14 cellular contexts compared by ENCODE assay signal in genomic region chr13:97945342-97945741, GRCh38.
"Had no signal": no experiment of that assay in that cellular context is flagged by ENCODE, and none has a peak within 500 bp of the region (broad histone marks: within the 10 kb centered on the region; RNA-seq: fewer than 3 reads in every experiment).

No MANE protein-coding gene starts in this region.

- H3K4me3 ChIP-seq: body of pancreas, lower lobe of right lung, right atrium auricular region, tibial artery, vagina had no signal

- H3K4me1 ChIP-seq: body of pancreas, lower lobe of right lung, right atrium auricular region, tibial artery, vagina had no signal

- DNase-seq: activated CD4-positive, alpha-beta T cell treated with anti-CD3 and anti-CD28 coated beads for 1 hour; activated naive CD8-positive, alpha-beta T cell treated with anti-CD3 and anti-CD28 coated beads, Interleukin-2, amount 10 ng/mL, durations not matched to agents 7 days and 5 days; body of pancreas; dermis blood vessel endothelial cell; immature natural killer cell; left cardiac atrium; lower lobe of right lung; naive B cell; T-helper 9 cell; tibial artery had no signal

- H3K9me3 ChIP-seq: body of pancreas, lower lobe of right lung, right atrium auricular region, tibial artery, vagina had no signal

- H3K27me3 ChIP-seq: body of pancreas, right atrium auricular region, tibial artery, vagina had no signal

- FAIRE-seq: endometrium had no signal

- ATAC-seq: body of pancreas, esophagus mucosa, left cardiac atrium, lower lobe of right lung had no signal

- H3K27ac ChIP-seq: body of pancreas, lower lobe of right lung, right atrium auricular region, tibial artery, vagina had no signal

- H3K36me3 ChIP-seq: lower lobe of right lung, right atrium auricular region, tibial artery, vagina had no signal
